In the genomic region with DNA sequence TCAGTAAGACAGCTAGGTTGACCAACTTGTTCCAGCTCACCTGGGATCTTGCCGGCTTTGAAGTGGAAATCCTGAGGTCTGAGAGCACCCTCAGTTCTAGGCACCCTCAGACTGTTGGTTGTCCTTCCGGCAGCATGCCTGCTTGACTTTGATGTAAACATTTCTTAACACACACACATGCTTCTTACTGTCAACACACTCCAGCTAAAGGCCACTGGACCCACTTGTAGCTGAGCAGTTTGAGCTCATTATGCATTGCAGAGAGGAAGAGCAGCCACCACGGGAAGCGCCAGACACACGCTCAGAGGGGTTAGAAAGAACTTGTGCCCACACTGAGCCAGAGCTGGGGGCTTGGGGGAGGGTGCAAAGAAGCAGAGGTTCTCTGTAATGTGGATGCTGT, we compare ENCODE assay signal across 15 cellular contexts. TPM values are rescaled to one million over a fixed set of nuclear protein-coding genes. Genes with fewer than 3 reads are reported as not detected.
DNase-seq lines count a peak whose midpoint lies in the region; ATAC-seq and TF ChIP-seq lines count a peak whose summit lies in the region.
"Had no signal": no experiment of that assay in that cellular context is flagged by ENCODE, and none has a peak within 500 bp of the region (broad histone marks: within the 10 kb centered on the region; RNA-seq: fewer than 3 reads in every experiment).

No MANE protein-coding gene starts in this region.

- no peak overlapping the region for H2BK120ac ChIP-seq in neuronal stem cell (ENCODE audit: low read depth, low read length)

- H3K23ac ChIP-seq in neuronal stem cell (ENCODE audit: low read depth, low read length, poor library complexity), result no peak overlapping the region

- intact Hi-C loops in lower lobe of right lung (cut with DNase I), result no loop called here

- ATAC-seq in lower lobe of right lung, result peak; percentile 59 to 86
- no peak for ATAC-seq in HG02763 (IDR thresholded peaks at IDR 0.05; ENCODE audit: unreplicated experiment)

- no peaks in the 10 kb centered on the region for H3K79me1 ChIP-seq in neuronal stem cell (ENCODE audit: low read depth, low read length)

- no peak overlapping the region for H3K14ac ChIP-seq in neuronal stem cell (ENCODE audit: low read length)

- no peaks in the 10 kb centered on the region for H3K27me3 ChIP-seq in lower lobe of right lung (ENCODE audit: low read depth)
- peaks cover 0 to 12% (median 0%) of the 10 kb centered on the region in 3 experiments for H3K27me3 ChIP-seq in neuronal stem cell (ENCODE audit: control insufficient read depth in 3 of 3, insufficient read depth in 3 of 3, low read depth in 1 of 3, low read length in 3 of 3)
- H3K27me3 ChIP-seq: BLaER1 had no signal

- WGBS in neuronal stem cell (ENCODE audit: extremely low coverage in 2 of 2, insufficient read length in 2 of 2, insufficient replicate concordance in 1 of 2), 2 donors, result no CpG with 5 or more reads among the region's 5 CpGs

- H3K9ac ChIP-seq in neuronal stem cell (ENCODE audit: low read depth, low read length, poor library complexity), result peak overlapping the region; percentile 70
- H3K9ac ChIP-seq: BLaER1 had no signal

- H2AFZ ChIP-seq in neuronal stem cell (ENCODE audit: low read length), result no peak overlapping the region

- no peak overlapping the region for H3K4ac ChIP-seq in neuronal stem cell (ENCODE audit: low read length)

- peak overlapping the region; percentile 43 for H2BK15ac ChIP-seq in neuronal stem cell (ENCODE audit: low read length)

- no peak overlapping the region for H2BK12ac ChIP-seq in neuronal stem cell (ENCODE audit: low read length)

- no peak for TF ChIP-seq CTCF in lower lobe of right lung (IDR thresholded peaks at IDR 0.05)

- H3K4me2 ChIP-seq in neuronal stem cell (ENCODE audit: insufficient read depth, low read length, poor library complexity, severe bottlenecking), result no peak overlapping the region
- H3K4me2 ChIP-seq: BLaER1 had no signal

- H3K36me3 ChIP-seq in lower lobe of right lung (no peaks in the 10 kb centered on the region), neuronal stem cell (replicated peaks in 1 of 2; ENCODE audit: control insufficient read depth in 2 of 2, insufficient read depth in 2 of 2, low read length in 2 of 2) (no peaks in the 10 kb centered on the region)
- H3K36me3 ChIP-seq: BLaER1 had no signal

- peak overlapping the region; percentile 66 for H2BK5ac ChIP-seq in neuronal stem cell (ENCODE audit: low read length)

- H4K8ac ChIP-seq in neuronal stem cell (ENCODE audit: low read depth, low read length), result peak overlapping the region; percentile 86

- peak overlapping the region; percentile 8 for H3K18ac ChIP-seq in neuronal stem cell (ENCODE audit: low read length)

- DNase-seq in NCI-H510A treated with DMSO at 0.1 percent for 48 hours (lab: John Stamatoyannopoulos, UW) (peak; percentile 8), NCI-H510A (lab: John Stamatoyannopoulos, UW) (no peak), lower lobe of right lung (no peak), neuronal stem cell (ENCODE audit: low spot score) (no peak), medulla oblongata (ENCODE audit: extremely low spot score) (no peak), SHP77 treated with DMSO at 0.1 percent for 48 hours (lab: John Stamatoyannopoulos, UW) (no peak)
- peak; percentile 31 for DNase-seq in Jurkat, Clone E6-1 (ENCODE audit: low read depth, low spot score)
- DNase-seq: AML-193, DMS53, GF-D8, GOT3, H9 had no signal

- no peak overlapping the region for H3K4me3 ChIP-seq in Jurkat, Clone E6-1 (ENCODE audit: low read length)
- no peak overlapping the region for H3K4me3 ChIP-seq in lower lobe of right lung
- H3K4me3 ChIP-seq in neuronal stem cell (ENCODE audit: low read length in 2 of 2), result no peak overlapping the region
- H3K4me3 ChIP-seq: BLaER1 had no signal

- no peak overlapping the region for H4K91ac ChIP-seq in neuronal stem cell (ENCODE audit: low read depth, low read length, poor library complexity)

- H3K27ac ChIP-seq in lower lobe of right lung, result no peak overlapping the region
- no peak overlapping the region for H3K27ac ChIP-seq in neuronal stem cell (replicated peaks; ENCODE audit: low read length)
- H3K27ac ChIP-seq: 22Rv1, BLaER1 had no signal

- peak overlapping the region; percentile 34 for H2AK5ac ChIP-seq in neuronal stem cell (ENCODE audit: low read depth, low read length)

- no peaks in the 10 kb centered on the region for H3K9me3 ChIP-seq in lower lobe of right lung
- H3K9me3 ChIP-seq in neuronal stem cell (replicated peaks in 1 of 2; ENCODE audit: control insufficient read depth in 2 of 2, insufficient read depth in 1 of 2, low read depth in 1 of 2, low read length in 2 of 2), result peaks cover 7 to 10% of the 10 kb centered on the region in 2 donors

- H3K4me1 ChIP-seq in lower lobe of right lung (no peaks in the 10 kb centered on the region), neuronal stem cell (ENCODE audit: control insufficient read depth in 2 of 2, insufficient read depth in 1 of 2, low read depth in 1 of 2, low read length in 2 of 2) (peaks cover 0 to 3% of the 10 kb centered on the region in 2 donors)
- H3K4me1 ChIP-seq: BLaER1 had no signal

RNA-seq across cellular contexts. Expression of gene TNFAIP2, which starts 55.8 kb away (rescaled TPM):
- polyA plus RNA-seq in Jurkat, Clone E6-1 (2012; ENCODE audit: insufficient read depth, insufficient read length), result 12.6 TPM
- 254 TPM for total RNA-seq in lower lobe of right lung
- 26.4 TPM for polyA plus RNA-seq in neuronal stem cell (2013, experiment 1 of 2)
- 24.5 TPM for polyA plus RNA-seq in neuronal stem cell (2013, experiment 2 of 2)

Comparison
In these comparisons a context has a peak if more than half of its experiments do, and no peak if none do; other contexts are left out.
1. DNase-seq: peak in NCI-H510A treated with DMSO at 0.1 percent for 48 hours (single experiment) and Jurkat, Clone E6-1 (single experiment); none in NCI-H510A (single experiment), lower lobe of right lung (single experiment), neuronal stem cell (single experiment), medulla oblongata (single experiment) and SHP77 treated with DMSO at 0.1 percent for 48 hours (single experiment).